In the genomic region with DNA sequence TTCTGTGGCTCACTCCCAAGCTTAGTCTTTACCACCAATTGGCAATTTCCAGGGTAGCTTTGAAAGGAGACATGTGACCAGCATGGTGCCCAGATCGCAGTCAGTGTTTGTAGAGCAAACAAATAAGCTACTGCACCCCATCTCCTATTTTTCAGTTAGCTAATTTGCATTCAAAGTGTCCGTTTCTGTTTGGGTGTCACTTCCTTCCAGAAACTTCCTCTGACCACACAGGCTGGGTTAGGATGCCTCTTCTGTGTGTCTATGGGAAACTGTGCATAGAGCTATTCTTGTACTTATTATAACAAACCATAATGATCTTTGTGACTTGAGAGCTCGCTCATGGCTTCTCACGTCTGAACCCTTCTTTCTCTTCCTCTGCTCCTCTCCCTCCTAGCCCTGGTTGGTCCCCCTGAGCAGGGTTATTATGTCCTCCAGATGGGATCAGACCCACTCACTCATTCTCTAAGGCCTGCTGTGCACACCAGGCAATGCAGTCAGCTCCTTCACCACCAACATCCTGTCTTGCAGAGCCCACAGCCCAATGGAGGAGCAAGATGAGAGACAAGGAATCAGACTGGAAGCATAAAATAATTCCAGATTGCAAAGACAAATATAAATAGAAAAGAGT, we compare ENCODE assay signal across 16 cellular contexts.
DNase-seq lines count a peak whose midpoint lies in the region; ATAC-seq and TF ChIP-seq lines count a peak whose summit lies in the region.
"Had no signal": no experiment of that assay in that cellular context is flagged by ENCODE, and none has a peak within 500 bp of the region (broad histone marks: within the 10 kb centered on the region; RNA-seq: fewer than 3 reads in every experiment).

No MANE protein-coding gene starts in this region.

- no peaks in the 10 kb centered on the region for H3K36me3 Mint-ChIP-seq in stimulated activated effector memory CD8-positive, alpha-beta T cell treated with anti-CD3 and anti-CD28 coated beads, Interleukin-12 subunit alpha, Interleukin-12 subunit beta, amount 100 ng/mL, for 72 hours
- H3K36me3 Mint-ChIP-seq: activated naive CD8-positive, alpha-beta T cell treated with anti-CD3 and anti-CD28 coated beads, Interleukin-2, amount 10 ng/mL, durations not matched to agents 7 days and 5 days; natural killer cell treated with Interleukin-12 subunit alpha and Interleukin-12 subunit beta and Interleukin-15 and Interleukin-18, amount 100 ng/mL, for 72 hours had no signal

- TF ChIP-seq CTCF in A673 (conservative IDR thresholded peaks at IDR 0.05; ENCODE audit: low read depth, low read length) = no peak
- no peak for TF ChIP-seq CTCF in heart right ventricle (IDR thresholded peaks at IDR 0.05)

- CTCF ChIA-PET in A673 (lab: Charles Lee) = no interaction called here

- no peak overlapping the region for H3K4me3 Mint-ChIP-seq in stimulated activated effector memory CD8-positive, alpha-beta T cell treated with anti-CD3 and anti-CD28 coated beads, Interleukin-12 subunit alpha, Interleukin-12 subunit beta, amount 100 ng/mL, for 72 hours
- H3K4me3 Mint-ChIP-seq: activated naive CD8-positive, alpha-beta T cell treated with anti-CD3 and anti-CD28 coated beads, Interleukin-2, amount 10 ng/mL, durations not matched to agents 7 days and 5 days; natural killer cell treated with Interleukin-12 subunit alpha and Interleukin-12 subunit beta and Interleukin-15 and Interleukin-18, amount 100 ng/mL, for 72 hours; stimulated activated naive CD8-positive, alpha-beta T cell treated with anti-CD3 and anti-CD28 coated beads, Interleukin-15, Interleukin-2, amounts not matched to agents 100 ng/mL and 50 ng/mL, for 24 hours had no signal

- no TSS peak for BruUV-seq in A673 (replicated peaks; lab: Mats Ljungman, UMichigan)

- DNase-seq in A673 (ENCODE audit: low spot score) = no peak
- no peak for DNase-seq in NCI-H446 (lab: John Stamatoyannopoulos, UW)
- no peak for DNase-seq in stimulated activated effector memory CD8-positive, alpha-beta T cell treated with anti-CD3 and anti-CD28 coated beads, Interleukin-12 subunit alpha, Interleukin-12 subunit beta, amount 100 ng/mL, for 72 hours (ENCODE audit: low spot score in 2 of 2)
- DNase-seq in heart right ventricle = no peak
- DNase-seq: activated naive CD8-positive, alpha-beta T cell treated with anti-CD3 and anti-CD28 coated beads, Interleukin-2, amount 10 ng/mL, durations not matched to agents 7 days and 5 days; left ventricle myocardium superior; NCI-H1694 treated with DMSO at 0.1 percent for 48 hours; NK-92 treated with Interleukin-12 subunit alpha and Interleukin-12 subunit beta, amount 100 ng/mL, for 24 hours; stimulated activated CD4-positive, alpha-beta T cell treated with anti-CD3 and anti-CD28 coated beads, Interleukin-4, amount 100 ng/mL, for 24 hours had no signal

- POLR2A ChIA-PET in A673 (lab: Charles Lee; ENCODE audit: low non-redundant PET) = no interaction called here

- no peaks in the 10 kb centered on the region for H3K4me1 Mint-ChIP-seq in stimulated activated effector memory CD8-positive, alpha-beta T cell treated with anti-CD3 and anti-CD28 coated beads, Interleukin-12 subunit alpha, Interleukin-12 subunit beta, amount 100 ng/mL, for 72 hours
- H3K4me1 Mint-ChIP-seq: activated naive CD8-positive, alpha-beta T cell treated with anti-CD3 and anti-CD28 coated beads, Interleukin-2, amount 10 ng/mL, durations not matched to agents 7 days and 5 days had no signal

- intact Hi-C loops in A673 (cut with micrococcal nuclease; ENCODE audit: unreplicated experiment) = loop anchor here (10.0 kb wide), 1 partner anchor 728 kb away; no protein-coding TSS in a partner anchor
- intact Hi-C loops in heart right ventricle (cut with DNase I) = loop anchor here in 1 of 10 donors (5.0 kb wide), 1 partner anchor 200 kb away; no protein-coding TSS in a partner anchor

- H3K27me3 ChIP-seq in A673 (replicated peaks; ENCODE audit: insufficient read depth, low read depth, low read length, poor library complexity) (no peaks in the 10 kb centered on the region), heart right ventricle (peaks cover 0 to 47% (median 17%) of the 10 kb centered on the region in 7 donors)

- no peaks in the 10 kb centered on the region for H3K9me3 Mint-ChIP-seq in stimulated activated effector memory CD8-positive, alpha-beta T cell treated with anti-CD3 and anti-CD28 coated beads, Interleukin-12 subunit alpha, Interleukin-12 subunit beta, amount 100 ng/mL, for 72 hours
- H3K9me3 Mint-ChIP-seq: activated naive CD8-positive, alpha-beta T cell treated with anti-CD3 and anti-CD28 coated beads, Interleukin-2, amount 10 ng/mL, durations not matched to agents 7 days and 5 days; natural killer cell treated with Interleukin-12 subunit alpha and Interleukin-12 subunit beta and Interleukin-15 and Interleukin-18, amount 100 ng/mL, for 72 hours; stimulated activated naive CD8-positive, alpha-beta T cell treated with anti-CD3 and anti-CD28 coated beads, Interleukin-15, Interleukin-2, amounts not matched to agents 100 ng/mL and 50 ng/mL, for 24 hours had no signal

- H3K27ac ChIP-seq in A673 (ENCODE audit: low read depth, low read length, poor library complexity, severe bottlenecking) (no peak overlapping the region), heart right ventricle (no peak overlapping the region)

- H3K4me3 ChIP-seq in A673 (ENCODE audit: low read depth, low read length, poor library complexity, severe bottlenecking) = no peak overlapping the region
- no peak overlapping the region for H3K4me3 ChIP-seq in heart right ventricle

- ATAC-seq in GM18502 (IDR thresholded peaks at IDR 0.05; ENCODE audit: poor library complexity, unreplicated experiment) (peak; percentile 83), GM19455 (IDR thresholded peaks at IDR 0.05; ENCODE audit: unreplicated experiment) (peak; percentile 72), HG02852 (IDR thresholded peaks at IDR 0.05; ENCODE audit: unreplicated experiment) (peak; percentile 85), HG03469 (IDR thresholded peaks at IDR 0.05; ENCODE audit: unreplicated experiment) (peak; percentile 52), heart right ventricle (no peak)
- no peak for ATAC-seq in stimulated activated effector memory CD8-positive, alpha-beta T cell treated with anti-CD3 and anti-CD28 coated beads, Interleukin-12 subunit alpha, Interleukin-12 subunit beta, amount 100 ng/mL, for 72 hours
- ATAC-seq: esophagus mucosa; left ventricle myocardium superior; natural killer cell treated with Interleukin-12 subunit alpha and Interleukin-12 subunit beta and Interleukin-15 and Interleukin-18, amount 100 ng/mL, for 72 hours had no signal

- WGBS in heart right ventricle, 2 donors = 63 to 69% methylated on average over 4 of the region's 4 CpGs

- peaks cover 12% of the 10 kb centered on the region for H3K4me1 ChIP-seq in A673 (ENCODE audit: insufficient read depth, low read length, poor library complexity, severe bottlenecking)
- no peaks in the 10 kb centered on the region for H3K4me1 ChIP-seq in heart right ventricle

- H3K9me3 ChIP-seq in A673 (ENCODE audit: low read depth, low read length, poor library complexity, severe bottlenecking) (no peaks in the 10 kb centered on the region), heart right ventricle (no peaks in the 10 kb centered on the region)

- H3K36me3 ChIP-seq in A673 (ENCODE audit: insufficient read depth, low read length, poor library complexity, severe bottlenecking) (no peaks in the 10 kb centered on the region), heart right ventricle (no peaks in the 10 kb centered on the region)

- no peak overlapping the region for H3K27ac Mint-ChIP-seq in stimulated activated effector memory CD8-positive, alpha-beta T cell treated with anti-CD3 and anti-CD28 coated beads, Interleukin-12 subunit alpha, Interleukin-12 subunit beta, amount 100 ng/mL, for 72 hours
- H3K27ac Mint-ChIP-seq: activated naive CD8-positive, alpha-beta T cell treated with anti-CD3 and anti-CD28 coated beads, Interleukin-2, amount 10 ng/mL, durations not matched to agents 7 days and 5 days; natural killer cell treated with Interleukin-12 subunit alpha and Interleukin-12 subunit beta and Interleukin-15 and Interleukin-18, amount 100 ng/mL, for 72 hours; stimulated activated naive CD8-positive, alpha-beta T cell treated with anti-CD3 and anti-CD28 coated beads, Interleukin-15, Interleukin-2, amounts not matched to agents 100 ng/mL and 50 ng/mL, for 24 hours had no signal

Comparison
In these comparisons a context has a peak if more than half of its experiments do, and no peak if none do; other contexts are left out.
1. ATAC-seq: peak in GM18502 (single experiment), GM19455 (single experiment), HG02852 (single experiment) and HG03469 (single experiment); none in stimulated activated effector memory CD8-positive, alpha-beta T cell treated with anti-CD3 and anti-CD28 coated beads, Interleukin-12 subunit alpha, Interleukin-12 subunit beta, amount 100 ng/mL, for 72 hours (single experiment) and heart right ventricle (0 of 8).